ENCODE assay signal across 12 cellular contexts in the genomic region with DNA sequence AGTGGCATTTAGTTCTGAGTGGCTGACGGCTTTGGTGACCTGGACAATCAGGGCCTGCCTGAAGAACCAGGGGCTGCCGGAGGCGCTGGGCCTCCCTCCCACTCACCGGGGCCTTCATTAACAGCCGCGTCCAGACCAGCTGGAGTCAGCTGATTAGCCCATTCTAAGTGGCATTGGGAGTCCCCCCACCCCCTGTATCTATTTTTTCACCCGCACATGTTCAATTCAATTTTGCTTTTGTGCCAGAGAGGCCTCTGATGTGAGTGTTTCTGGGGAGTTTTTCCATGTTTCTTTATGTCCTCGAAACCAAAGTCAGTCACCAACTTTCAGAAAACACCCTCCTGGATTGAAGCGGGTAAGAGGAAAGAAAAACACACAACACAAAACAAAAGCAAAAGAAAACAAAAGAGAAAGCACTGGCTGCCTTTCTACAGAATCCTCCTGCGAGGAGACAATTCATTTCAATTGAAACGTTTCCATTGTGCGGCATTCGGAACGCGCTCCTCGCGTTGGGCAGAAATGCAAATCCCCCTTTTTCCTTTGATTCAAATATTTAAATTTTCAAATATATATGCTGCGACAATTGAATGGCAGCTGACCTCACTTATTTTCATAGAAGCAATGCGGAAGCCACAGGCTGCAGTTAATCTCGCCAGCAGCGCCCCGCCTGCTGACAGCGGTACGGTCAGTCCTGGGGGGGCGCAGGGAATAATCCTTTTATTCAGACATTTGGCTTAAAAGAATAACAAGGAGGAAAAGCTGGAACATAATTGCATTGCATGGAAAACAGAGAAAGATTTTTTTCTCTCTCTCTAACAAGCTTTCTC. TPM values are rescaled to one million over a fixed set of nuclear protein-coding genes. Genes with fewer than 3 reads are reported as not detected.
DNase-seq lines count a peak whose midpoint lies in the region; ATAC-seq and TF ChIP-seq lines count a peak whose summit lies in the region.
"Had no signal": no experiment of that assay in that cellular context is flagged by ENCODE, and none has a peak within 500 bp of the region (broad histone marks: within the 10 kb centered on the region; RNA-seq: fewer than 3 reads in every experiment).

No MANE protein-coding gene starts in this region.

- peak; percentile 29 for ATAC-seq in sciatic nerve

- peaks cover 11 to 17% (median 14%) of the 10 kb centered on the region in 3 donors for H3K27me3 Mint-ChIP-seq in immature natural killer cell (ENCODE audit: low read depth in 3 of 3)

- no peak overlapping the region for H3K9ac ChIP-seq in adipocyte (ENCODE audit: low read length)

- 60 to 73% methylated on average over 25 of the region's 25 CpGs for WGBS in testis, 2 donors

- peak overlapping the region; percentile 72 to 82 (median 79) for H3K4me3 Mint-ChIP-seq in immature natural killer cell

- H3K9me3 ChIP-seq in HAP-1 (no peaks in the 10 kb centered on the region), adipocyte (ENCODE audit: control insufficient read depth, low read length) (peaks cover 8% of the 10 kb centered on the region), testis (no peaks in the 10 kb centered on the region)

- in situ Hi-C loops in HAP-1 (cut with MboI; ENCODE audit: low sequenced_read_pairs), result no loop called here

- intact Hi-C loops in sciatic nerve (cut with DNase I) (no loop called here), testis (cut with DNase I; ENCODE audit: low total_unique reads) (no loop called here)

- TF ChIP-seq CTCF in testis (IDR thresholded peaks at IDR 0.05), result no peak

- peaks cover 0 to 2% (median 0%) of the 10 kb centered on the region in 6 donors for H3K9me3 Mint-ChIP-seq in immature natural killer cell
- H3K9me3 Mint-ChIP-seq: CD4-positive, alpha-beta T cell had no signal

- peak overlapping the region in 1 of 6 donors; percentile 48 for H3K27ac Mint-ChIP-seq in immature natural killer cell
- H3K27ac Mint-ChIP-seq: CD4-positive, alpha-beta T cell had no signal

- TF ChIP-seq POLR2A in testis (IDR thresholded peaks at IDR 0.05), result no peak

- H3K36me3 ChIP-seq in HAP-1 (replicated peaks) (no peaks in the 10 kb centered on the region), adipocyte (ENCODE audit: control insufficient read depth, insufficient read depth, low read length, severe bottlenecking) (no peaks in the 10 kb centered on the region), testis (ENCODE audit: low read depth, missing control alignments) (no peaks in the 10 kb centered on the region)

- H3K36me3 Mint-ChIP-seq in immature natural killer cell, result peaks cover 0 to 3% (median 0%) of the 10 kb centered on the region in 3 donors

- H3K27ac ChIP-seq in testis, result no peak overlapping the region
- H3K27ac ChIP-seq: HL-60 had no signal

- DNase-seq in HAP-1 (ENCODE audit: low spot score in 2 of 2) (peak; percentile 67 to 68), adipocyte (ENCODE audit: low read depth) (no peak), immature natural killer cell (no peak), sciatic nerve (ENCODE audit: low spot score) (no peak), DMS53 treated with DMSO at 0.1 percent for 48 hours (lab: John Stamatoyannopoulos, UW; ENCODE audit: unreplicated experiment) (no peak), foreskin melanocyte (no peak), testis (no peak)
- no peak for DNase-seq in activated CD4-positive, alpha-beta T cell treated with anti-CD3 and anti-CD28 coated beads for 48 hours
- DNase-seq: activated CD4-positive, alpha-beta T cell treated with anti-CD3 and anti-CD28 coated beads for 4 hours; CD4-positive, alpha-beta T cell; GOT3 had no signal

- peaks cover 17 to 39% of the 10 kb centered on the region in 2 donors for H3K4me1 Mint-ChIP-seq in immature natural killer cell

- H3K4me3 ChIP-seq in HAP-1 (no peak overlapping the region; the same call in none of the 2 replicates), adipocyte (ENCODE audit: low read length) (peak overlapping the region; percentile 43), testis (no peak overlapping the region)

- H3K4me1 ChIP-seq in HAP-1, result peaks cover 14% of the 10 kb centered on the region
- peaks cover 3% of the 10 kb centered on the region for H3K4me1 ChIP-seq in adipocyte (ENCODE audit: control insufficient read depth, insufficient read depth, low read length)
- no peaks in the 10 kb centered on the region for H3K4me1 ChIP-seq in testis

- no peaks in the 10 kb centered on the region for H3K27me3 ChIP-seq in HAP-1 (ENCODE audit: low read depth)
- H3K27me3 ChIP-seq in adipocyte (replicated peaks; ENCODE audit: control insufficient read depth, insufficient read depth, low read length), result peaks cover 44% of the 10 kb centered on the region
- peaks cover 5% of the 10 kb centered on the region for H3K27me3 ChIP-seq in testis

RNA-seq across cellular contexts. Expression of a gene that starts 17.6 kb away (rescaled TPM):
- polyA plus RNA-seq in immature natural killer cell, result under 1 TPM in 1 of 3 donors, not detected in 2; 0.24 TPM
- 186 TPM for total RNA-seq in sciatic nerve
- total RNA-seq in testis, result 10 to 100 TPM; 24.3 to 34.9 TPM
- 15.2 TPM for polyA plus RNA-seq in testis (ENCODE audit: insufficient read depth, low read depth, low replicate concordance)

Comparison
In these comparisons a context has a peak if more than half of its experiments do, and no peak if none do; other contexts are left out.
1. DNase-seq: peak in HAP-1 (2 of 2); none in adipocyte (single experiment), immature natural killer cell (0 of 3), sciatic nerve (single experiment), activated CD4-positive, alpha-beta T cell treated with anti-CD3 and anti-CD28 coated beads for 48 hours (single experiment), DMS53 treated with DMSO at 0.1 percent for 48 hours (single experiment), foreskin melanocyte (single experiment) and testis (single experiment).